Comparison of ENCODE assay signal across 8 cellular contexts in the genomic region with DNA sequence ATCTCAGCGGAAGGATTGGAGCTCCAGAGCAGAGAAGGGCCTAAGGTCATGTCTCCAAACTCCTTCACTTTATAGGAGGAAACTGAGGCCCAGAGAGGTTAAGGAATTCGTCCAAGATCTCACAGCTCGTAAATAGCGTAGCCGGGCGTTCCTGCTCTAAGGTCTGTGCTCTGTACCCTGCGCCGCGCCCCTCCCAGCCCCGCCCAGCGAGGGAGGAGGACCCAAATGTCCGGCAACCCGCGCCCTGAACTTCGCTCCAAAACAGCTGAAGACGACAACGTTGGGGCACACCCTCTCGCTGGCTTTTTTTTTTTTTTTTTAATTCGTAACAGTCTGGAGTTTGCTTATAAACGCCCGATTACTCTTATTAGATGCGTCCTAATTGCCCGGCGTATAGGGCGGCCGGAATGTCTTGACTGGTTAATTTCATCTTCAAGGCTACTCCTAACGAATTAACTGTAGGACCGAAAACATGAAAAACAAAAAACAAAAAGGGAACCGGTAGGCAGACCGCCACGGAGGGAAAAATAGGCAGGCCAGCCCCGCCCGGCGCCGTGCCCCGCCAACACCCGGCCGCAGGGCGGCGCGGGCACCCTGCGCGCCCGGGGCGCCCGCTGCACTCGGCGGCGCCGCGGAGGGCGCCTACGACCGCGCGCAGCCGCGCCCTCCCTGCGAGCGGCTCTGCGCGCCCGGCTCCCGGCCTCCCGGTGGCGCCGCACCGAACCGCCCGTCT. TPM values are rescaled to one million over a fixed set of nuclear protein-coding genes. Genes with fewer than 3 reads are reported as not detected.
DNase-seq lines count a peak whose midpoint lies in the region; ATAC-seq and TF ChIP-seq lines count a peak whose summit lies in the region.

No MANE protein-coding gene starts in this region.

- peak overlapping the region; percentile 95 for H3K4me3 ChIP-seq in GM23248
- H3K4me3 ChIP-seq in cardiac muscle cell: peak overlapping the region; percentile 68

- no peaks in the 10 kb centered on the region for H3K9me3 Mint-ChIP-seq in activated naive CD8-positive, alpha-beta T cell treated with anti-CD3 and anti-CD28 coated beads, Interleukin-2, amount 10 ng/mL, durations not matched to agents 7 days and 5 days

- H3K4me1 Mint-ChIP-seq in activated naive CD8-positive, alpha-beta T cell treated with anti-CD3 and anti-CD28 coated beads, Interleukin-2, amount 10 ng/mL, durations not matched to agents 7 days and 5 days: peaks cover 22% of the 10 kb centered on the region

- 0 out of 2 replicates have a peak, but pooled peaks cover 3% of the 10 kb centered on the region for H3K36me3 ChIP-seq in GM23248 (ENCODE audit: low read depth)
- no peaks in the 10 kb centered on the region for H3K36me3 ChIP-seq in cardiac muscle cell

- H3K4me2 ChIP-seq in GM23248 (ENCODE audit: unreplicated experiment): peak overlapping the region; percentile 89

- no peak for TF ChIP-seq CTCF in cardiac muscle cell (IDR thresholded peaks at IDR 0.05; ENCODE audit: low read depth, low read length)

- H3K27ac ChIP-seq in GM23248 (peak overlapping the region; percentile 98), cardiac muscle cell (peak overlapping the region; percentile 99)

- no peaks in the 10 kb centered on the region for H4K20me1 ChIP-seq in GM23248 (ENCODE audit: insufficient read depth)

- H2AFZ ChIP-seq in GM23248: peak overlapping the region; percentile 52

- no peaks in the 10 kb centered on the region for H3K27me3 ChIP-seq in GM23248 (replicated peaks; ENCODE audit: insufficient read depth)
- peaks cover 17% of the 10 kb centered on the region for H3K27me3 ChIP-seq in cardiac muscle cell

- H3K9ac ChIP-seq in GM23248: peak overlapping the region; percentile 99

- peak; percentile 33 for ATAC-seq in SK-N-SH treated with all-trans-retinoic acid at 6 μM for 48 hours
- peak; percentile 32 for ATAC-seq in activated naive CD8-positive, alpha-beta T cell treated with anti-CD3 and anti-CD28 coated beads, Interleukin-2, amount 10 ng/mL, durations not matched to agents 7 days and 5 days (ENCODE audit: low read depth)

- peak overlapping the region; percentile 94 for H3K27ac Mint-ChIP-seq in activated naive CD8-positive, alpha-beta T cell treated with anti-CD3 and anti-CD28 coated beads, Interleukin-2, amount 10 ng/mL, durations not matched to agents 7 days and 5 days

- intact Hi-C loops in posterior cingulate gyrus (cut with DNase I): loop anchor here (10.0 kb wide), 2 partner anchors 157 to 437 kb away; no protein-coding TSS in a partner anchor

- in situ Hi-C loops in GM23248 (cut with MboI): no loop called here

- POLR2A ChIA-PET in activated naive CD8-positive, alpha-beta T cell treated with anti-CD3 and anti-CD28 coated beads, Interleukin-2, amount 10 ng/mL, durations not matched to agents 7 days and 5 days (lab: Charles Lee): interaction anchor here (0.6 to 4.7 kb wide), 28 partner anchors 9 to 638 kb away, joined by 3 to 38 read pairs (median 5); a partner anchor contains a TSS

- DNase-seq in ELR (ENCODE audit: low read depth): peak; percentile 87
- peak; percentile 93 for DNase-seq in GM23248
- DNase-seq in KG1 (lab: John Stamatoyannopoulos, UW): peak; percentile 54
- peak; percentile 70 for DNase-seq in activated naive CD8-positive, alpha-beta T cell treated with anti-CD3 and anti-CD28 coated beads, Interleukin-2, amount 10 ng/mL, durations not matched to agents 7 days and 5 days
- DNase-seq in cardiac muscle cell (ENCODE audit: low read depth in 1 of 2, low spot score in 1 of 2): peak; percentile 62 to 95
- DNase-seq in posterior cingulate gyrus: peak in 7 of 10 donors; percentile 25 to 90 (median 43)
- no peak for DNase-seq in COLO829 (ENCODE audit: low spot score)

- 1% methylated on average over 46 to 70 of the region's 70 CpGs for WGBS in GM23248 (ENCODE audit: low coverage in 1 of 2, low lambda C conversion rate in 2 of 2, missing lambda C conversion rate in 2 of 2), 2 experiments

- peak overlapping the region; percentile 89 for H3K4me3 Mint-ChIP-seq in activated naive CD8-positive, alpha-beta T cell treated with anti-CD3 and anti-CD28 coated beads, Interleukin-2, amount 10 ng/mL, durations not matched to agents 7 days and 5 days

- H3K9me3 ChIP-seq in GM23248 (ENCODE audit: low read depth) (no peaks in the 10 kb centered on the region), cardiac muscle cell (ENCODE audit: low read depth) (no peaks in the 10 kb centered on the region)

- H3K27me3 Mint-ChIP-seq in activated naive CD8-positive, alpha-beta T cell treated with anti-CD3 and anti-CD28 coated beads, Interleukin-2, amount 10 ng/mL, durations not matched to agents 7 days and 5 days: no peaks in the 10 kb centered on the region

- peaks cover 1% of the 10 kb centered on the region for H3K36me3 Mint-ChIP-seq in activated naive CD8-positive, alpha-beta T cell treated with anti-CD3 and anti-CD28 coated beads, Interleukin-2, amount 10 ng/mL, durations not matched to agents 7 days and 5 days

- H3K9me2 ChIP-seq in GM23248 (ENCODE audit: insufficient read depth): no peaks in the 10 kb centered on the region

- H3F3A ChIP-seq in GM23248 (ENCODE audit: insufficient read depth): peaks cover 45% of the 10 kb centered on the region

- H3K79me2 ChIP-seq in GM23248 (ENCODE audit: insufficient read depth): peaks cover 38% of the 10 kb centered on the region

- H3K4me1 ChIP-seq in GM23248 (ENCODE audit: insufficient read depth) (peaks cover 28% of the 10 kb centered on the region), cardiac muscle cell (ENCODE audit: low read depth) (peaks cover 14% of the 10 kb centered on the region)

TF ChIP-seq in SK-N-SH treated with all-trans-retinoic acid at 6 μM for 48 hours, 23 proteins besides CTCF, POLR2A, EP300 and RAD21:
- TF ChIP-seq ESRRG (CRISPR knock-in tag; IDR thresholded peaks at IDR 0.05) (0 out of 2 replicates have a peak, but pooled peaks have one; percentile 57), ZNF8 (CRISPR knock-in tag; IDR thresholded peaks at IDR 0.05) (no peak), ZNF70 (CRISPR knock-in tag; IDR thresholded peaks at IDR 0.05) (no peak), RARB (CRISPR knock-in tag; IDR thresholded peaks at IDR 0.05) (no peak)

RNA-seq across cellular contexts. Expression of a gene that starts 0.9 kb away (rescaled TPM):
- 78.0 and 83.5 TPM in 2 replicates for total RNA-seq in GM23248 (2014; rRNA removed; shearing (Covaris generic))
- polyA plus RNA-seq in GM23248 (2016; fragmentation: Nextera tagmentation; extraction: Ambion mirVana): 42.4 and 45.0 TPM in 2 replicates
- 10 to 100 TPM; 24.9 to 30.1 TPM for total RNA-seq in activated naive CD8-positive, alpha-beta T cell treated with anti-CD3 and anti-CD28 coated beads, Interleukin-2, amount 10 ng/mL, durations not matched to agents 7 days and 5 days
- 2.9 and 3.5 TPM in 2 replicates for total RNA-seq in cardiac muscle cell
- polyA plus RNA-seq in cardiac muscle cell: 2.0 TPM in 2 replicates
